In the genomic region with DNA sequence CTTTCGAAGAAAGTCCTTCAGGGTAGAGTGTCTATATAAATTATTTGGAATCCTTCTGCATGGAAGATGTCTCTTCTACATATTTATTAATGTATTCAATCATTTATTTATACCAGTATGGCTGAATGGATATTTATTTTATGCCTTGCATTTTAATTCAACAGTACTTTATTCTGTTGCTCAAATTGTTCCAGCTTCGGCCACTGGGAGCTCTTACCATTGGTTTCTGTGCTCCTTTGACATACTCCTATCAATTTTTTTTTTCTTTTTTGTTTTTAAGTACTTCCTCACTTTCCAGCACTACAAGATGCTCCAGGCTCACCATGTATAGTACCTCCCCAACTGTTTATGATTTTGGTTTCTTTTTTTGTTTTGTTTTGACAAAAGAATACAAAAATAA, we compare ENCODE assay signal across 17 cellular contexts. TPM values are rescaled to one million over a fixed set of nuclear protein-coding genes. Genes with fewer than 3 reads are reported as not detected.
DNase-seq lines count a peak whose midpoint lies in the region; ATAC-seq and TF ChIP-seq lines count a peak whose summit lies in the region.
"Had no signal": no experiment of that assay in that cellular context is flagged by ENCODE, and none has a peak within 500 bp of the region (broad histone marks: within the 10 kb centered on the region; RNA-seq: fewer than 3 reads in every experiment).

No MANE protein-coding gene starts in this region.

- no peak for DNase-seq in stimulated activated naive CD8-positive, alpha-beta T cell treated with anti-CD3 and anti-CD28 coated beads, Interleukin-15, Interleukin-2, amounts not matched to agents 100 U/mL and 50 U/mL, for 24 hours
- DNase-seq in epithelial cell of proximal tubule (ENCODE audit: low read depth) (no peak), left ventricle myocardium superior (no peak), left colon (no peak), Right ventricle myocardium superior (no peak), NCI-H128 (lab: John Stamatoyannopoulos, UW; ENCODE audit: unreplicated experiment) (no peak)
- DNase-seq: activated CD8-positive, alpha-beta memory T cell treated with anti-CD3 and anti-CD28 coated beads, Interleukin-2, amount 50 U/mL, for 4 hours; GDM1; kidney; NCI-H1417; NCI-H524; RPMI8226; stimulated activated CD4-positive, alpha-beta T cell treated with anti-CD3 and anti-CD28 coated beads, Interleukin-2, amount 100 ng/mL, for 48 hours had no signal

- no peak for ATAC-seq in stimulated activated naive CD8-positive, alpha-beta T cell treated with anti-CD3 and anti-CD28 coated beads, Interleukin-15, Interleukin-2, amounts not matched to agents 100 U/mL and 50 U/mL, for 24 hours
- ATAC-seq in SK-N-SH treated with all-trans-retinoic acid at 6 μM for 48 hours: peak; percentile 15; the same call in 1 of the 3 replicates
- no peak for ATAC-seq in left ventricle myocardium superior
- ATAC-seq in left colon: no peak
- ATAC-seq in Right ventricle myocardium superior (ENCODE audit: poor library complexity): no peak

- H3K27ac Mint-ChIP-seq in stimulated activated naive CD8-positive, alpha-beta T cell treated with anti-CD3 and anti-CD28 coated beads, Interleukin-15, Interleukin-2, amounts not matched to agents 100 ng/mL and 50 ng/mL, for 24 hours: peak overlapping the region; percentile 78

- intact Hi-C loops in left ventricle myocardium superior (cut with micrococcal nuclease): no loop called here
- intact Hi-C loops in left colon (cut with DNase I, micrococcal nuclease): no loop called here
- intact Hi-C loops in Right ventricle myocardium superior (cut with DNase I): no loop called here

- H3K4me3 Mint-ChIP-seq in stimulated activated naive CD8-positive, alpha-beta T cell treated with anti-CD3 and anti-CD28 coated beads, Interleukin-15, Interleukin-2, amounts not matched to agents 100 ng/mL and 50 ng/mL, for 24 hours: no peak overlapping the region

- H3K27me3 Mint-ChIP-seq in stimulated activated naive CD8-positive, alpha-beta T cell treated with anti-CD3 and anti-CD28 coated beads, Interleukin-15, Interleukin-2, amounts not matched to agents 100 ng/mL and 50 ng/mL, for 24 hours: no peaks in the 10 kb centered on the region

- H3K4me3 ChIP-seq in epithelial cell of proximal tubule (ENCODE audit: low read depth, low read length): no peak overlapping the region
- H3K4me3 ChIP-seq: BLaER1 treated with 17β-estradiol and CSF1 and Interleukin-3, amounts not matched to agents 10 nM and 100 nM had no signal

- TF ChIP-seq CTCF in epithelial cell of proximal tubule (conservative IDR thresholded peaks at IDR 0.05; ENCODE audit: low read depth, low read length): peak; percentile 5

- no peaks in the 10 kb centered on the region for H3K9me3 Mint-ChIP-seq in stimulated activated naive CD8-positive, alpha-beta T cell treated with anti-CD3 and anti-CD28 coated beads, Interleukin-15, Interleukin-2, amounts not matched to agents 100 ng/mL and 50 ng/mL, for 24 hours

- peaks cover 19% of the 10 kb centered on the region for H3K36me3 Mint-ChIP-seq in stimulated activated naive CD8-positive, alpha-beta T cell treated with anti-CD3 and anti-CD28 coated beads, Interleukin-15, Interleukin-2, amounts not matched to agents 100 ng/mL and 50 ng/mL, for 24 hours (ENCODE audit: low read depth)

- H3K4me1 Mint-ChIP-seq in stimulated activated naive CD8-positive, alpha-beta T cell treated with anti-CD3 and anti-CD28 coated beads, Interleukin-15, Interleukin-2, amounts not matched to agents 100 ng/mL and 50 ng/mL, for 24 hours (ENCODE audit: low read depth): peaks cover 57% of the 10 kb centered on the region

TF ChIP-seq in SK-N-SH treated with all-trans-retinoic acid at 6 μM for 48 hours, 23 proteins besides CTCF, POLR2A, EP300 and RAD21:
- TF ChIP-seq OSR1 (CRISPR knock-in tag; IDR thresholded peaks at IDR 0.05) (no peak), ARNTL (CRISPR knock-in tag; IDR thresholded peaks at IDR 0.05; ENCODE audit: borderline replicate concordance, low read depth) (no peak), ZC3H10 (CRISPR knock-in tag; IDR thresholded peaks at IDR 0.05) (no peak), TSHZ2 (CRISPR knock-in tag; IDR thresholded peaks at IDR 0.05) (no peak), TCF4 (CRISPR knock-in tag; IDR thresholded peaks at IDR 0.05; ENCODE audit: borderline replicate concordance) (no peak), PATZ1 (CRISPR knock-in tag; IDR thresholded peaks at IDR 0.05; ENCODE audit: borderline replicate concordance) (no peak), ZNF70 (CRISPR knock-in tag; IDR thresholded peaks at IDR 0.05) (no peak)

RNA-seq across cellular contexts. Expression of gene WIPF1, which starts 39.4 kb away (rescaled TPM):
- 7.6 and 8.4 TPM in 2 replicates for total RNA-seq in epithelial cell of proximal tubule
- total RNA-seq in left ventricle myocardium superior: 15.2 TPM
- total RNA-seq in left colon: 10 to 100 TPM in 1 of 2 donors, 1 to 10 TPM in 1; 8.8 to 17.4 TPM
- total RNA-seq in Right ventricle myocardium superior: 16.3 TPM
- total RNA-seq: HT-29 had no signal
